ENCODE assay signal across 8 cellular contexts in genomic region chr3:53495518-53496501, GRCh38. TPM values are rescaled to one million over a fixed set of nuclear protein-coding genes. Genes with fewer than 3 reads are reported as not detected.
DNase-seq lines count a peak whose midpoint lies in the region; ATAC-seq and TF ChIP-seq lines count a peak whose summit lies in the region.

No MANE protein-coding gene starts in this region.

- H3K4me1 Mint-ChIP-seq in neural crest cell (peaks cover 41% of the 10 kb centered on the region), HFFc6 (ENCODE audit: low read depth) (no peaks in the 10 kb centered on the region)

- no peaks in the 10 kb centered on the region for H3K36me3 ChIP-seq in BE2C

- no peaks in the 10 kb centered on the region for H3K4me1 ChIP-seq in BE2C

- ATAC-seq in esophagus mucosa (peak; percentile 40), HG03159 (IDR thresholded peaks at IDR 0.05; ENCODE audit: unreplicated experiment) (no peak), HG03139 (IDR thresholded peaks at IDR 0.05; ENCODE audit: unreplicated experiment) (no peak)

- H3K4me3 ChIP-seq in BE2C (ENCODE audit: low read depth, low read length) = no peak overlapping the region

- DNase-seq in GM10266 (ENCODE audit: extremely low spot score) = peak; percentile 43
- DNase-seq in NCI-H69 (lab: John Stamatoyannopoulos, UW) = peak; percentile 77
- no peak for DNase-seq in neural crest cell (ENCODE audit: low read depth, low spot score)
- no peak for DNase-seq in HFFc6
- DNase-seq in BE2C = no peak

- no peaks in the 10 kb centered on the region for H3K36me3 Mint-ChIP-seq in neural crest cell (ENCODE audit: low read depth)
- H3K36me3 Mint-ChIP-seq in HFFc6 (ENCODE audit: low read depth) = no peaks in the 10 kb centered on the region

- peaks cover 28% of the 10 kb centered on the region for H3K27me3 ChIP-seq in BE2C

- TF ChIP-seq CTCF in GM10266 (IDR thresholded peaks at IDR 0.05; ENCODE audit: control insufficient read depth, insufficient read depth, low read depth, missing control alignments) (no peak), neural crest cell (conservative IDR thresholded peaks at IDR 0.05) (no peak), HFFc6 (IDR thresholded peaks at IDR 0.05) (no peak), BE2C (IDR thresholded peaks at IDR 0.05; ENCODE audit: low read depth, low read length) (no peak)

- H3K4me3 Mint-ChIP-seq in neural crest cell (peak overlapping the region; percentile 83), HFFc6 (no peak overlapping the region)

- H3K9me3 Mint-ChIP-seq in neural crest cell (no peaks in the 10 kb centered on the region), HFFc6 (no peaks in the 10 kb centered on the region)

- H3K27me3 Mint-ChIP-seq in neural crest cell (ENCODE audit: low read depth) (peaks cover 59% of the 10 kb centered on the region), HFFc6 (ENCODE audit: insufficient read depth) (peaks cover 29% of the 10 kb centered on the region)

- no peaks in the 10 kb centered on the region for H3K9me3 ChIP-seq in BE2C

- H3K27ac Mint-ChIP-seq in neural crest cell (ENCODE audit: unreplicated experiment) (no peak overlapping the region), HFFc6 (no peak overlapping the region)

RNA-seq across cellular contexts. Expression of gene CACNA1D, which starts 1.4 kb away (rescaled TPM):
- total RNA-seq in esophagus mucosa = 0.52 TPM
- 1.1 and 2.3 TPM in 2 replicates for total RNA-seq in neural crest cell
- under 1 TPM in 1 of 6 experiments, not detected in 5; 0.09 TPM for total RNA-seq in HFFc6 (2021; fragmentation: NEBNext Ultra II Directional; extraction: Animal tissue kit (Norgen Biotek cat#: 25700))
- 0.76 TPM for polyA plus RNA-seq in BE2C (2012; ENCODE audit: insufficient read depth, insufficient read length, low read depth)

Comparison
In these comparisons a context has a peak if more than half of its experiments do, and no peak if none do; other contexts are left out.
1. DNase-seq: peak in GM10266 (single experiment) and NCI-H69 (single experiment); none in neural crest cell (single experiment), HFFc6 (single experiment) and BE2C (single experiment).